In the genomic region with DNA sequence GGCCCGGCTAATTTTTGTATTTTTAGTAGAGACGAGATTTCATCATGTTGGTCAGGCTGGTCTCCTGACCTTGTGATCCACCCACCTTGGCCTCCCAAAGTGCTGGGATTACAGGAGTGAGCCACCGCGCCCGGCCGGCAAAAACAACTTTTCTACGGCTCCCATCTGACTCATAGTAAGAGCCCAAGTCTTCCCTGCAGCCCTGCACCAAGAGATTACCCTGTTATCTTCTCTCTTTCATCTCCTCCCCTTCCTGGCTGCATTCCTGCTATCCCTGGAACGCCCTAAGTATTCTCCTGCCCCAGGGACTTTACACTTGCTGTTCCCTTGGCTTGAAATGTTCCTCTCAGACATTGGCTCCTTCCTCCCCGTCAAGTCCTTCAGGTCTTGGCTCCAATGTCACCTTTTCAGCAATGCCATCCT, we compare ENCODE assay signal across 29 cellular contexts. TPM values are rescaled to one million over a fixed set of nuclear protein-coding genes. Genes with fewer than 3 reads are reported as not detected.
DNase-seq lines count a peak whose midpoint lies in the region; ATAC-seq, FAIRE-seq and TF ChIP-seq lines count a peak whose summit lies in the region.
"Had no signal": no experiment of that assay in that cellular context is flagged by ENCODE, and none has a peak within 500 bp of the region (broad histone marks: within the 10 kb centered on the region; RNA-seq: fewer than 3 reads in every experiment).

No MANE protein-coding gene starts in this region.

- H3K4me2 ChIP-seq in mammary epithelial cell (ENCODE audit: insufficient read depth, low read depth, low read length) (no peak overlapping the region), keratinocyte (ENCODE audit: control insufficient read depth, extremely low read depth, insufficient read depth, low read depth, low read length) (no peak overlapping the region)
- H3K4me2 ChIP-seq: GM23338 had no signal

- H3K9me3 ChIP-seq in mammary epithelial cell (replicated peaks; ENCODE audit: insufficient read depth, low read length) (no peaks in the 10 kb centered on the region), keratinocyte (ENCODE audit: control insufficient read depth, low read depth, low read length) (no peaks in the 10 kb centered on the region), spleen (no peaks in the 10 kb centered on the region)
- H3K9me3 ChIP-seq: suprapubic skin had no signal

- CTCF ChIA-PET in MCF 10A (lab: Yijun Ruan, JAX): interaction anchor here (0.6 to 3.5 kb wide), 3 partner anchors 86 to 101 kb away, joined by 3 to 25 read pairs (median 6); no protein-coding TSS in a partner anchor
- CTCF ChIA-PET in mammary epithelial cell (lab: Charles Lee; ENCODE audit: low non-redundant PET): no interaction called here

- H3K27ac ChIP-seq in mammary epithelial cell (ENCODE audit: insufficient read depth, low read depth, low read length) (no peak overlapping the region), keratinocyte (ENCODE audit: control insufficient read depth, insufficient read depth, low read length) (no peak overlapping the region), spleen (no peak overlapping the region)
- H3K27ac ChIP-seq: suprapubic skin had no signal

- no peaks in the 10 kb centered on the region for H3K9me3 Mint-ChIP-seq in MCF 10A (ENCODE audit: unreplicated experiment)
- H3K9me3 Mint-ChIP-seq: activated B cell treated with CpG ODN at 0.5 μM for 24 hours; activated T-helper 17 cell treated with anti-CD3 and anti-CD28 coated beads, Interleukin-2, amount 50 U/mL, for 72 hours; CD8-positive, alpha-beta T cell; GM23338; memory B cell; naive thymus-derived CD4-positive, alpha-beta T cell; stimulated activated naive B cell treated with anti-CD40 and anti-IgM and Interleukin-4, amounts not matched to agents 10 μg/mL and 1 μg/mL and 100 μg/mL, for 72 hours had no signal

- H4K20me1 ChIP-seq in mammary epithelial cell (ENCODE audit: insufficient read depth, low read length): no peaks in the 10 kb centered on the region
- H4K20me1 ChIP-seq in keratinocyte (ENCODE audit: control insufficient read depth, extremely low read depth, insufficient read depth, low read length): peaks cover 5% of the 10 kb centered on the region

- H3K9me1 ChIP-seq in keratinocyte (ENCODE audit: control insufficient read depth, extremely low read depth, insufficient read depth, low read length): no peaks in the 10 kb centered on the region

- TF ChIP-seq CTCF in MCF 10A (IDR thresholded peaks at IDR 0.05; ENCODE audit: unreplicated experiment) (no peak), mammary epithelial cell (conservative IDR thresholded peaks at IDR 0.05 in 1 of 2, IDR thresholded peaks at IDR 0.05 in 1 of 2; ENCODE audit: extremely low read depth in 1 of 2, insufficient read depth in 1 of 2, low read depth in 1 of 2, low read length in 2 of 2) (no peak), cardiac fibroblast (IDR thresholded peaks at IDR 0.05; ENCODE audit: low read depth, low read length) (no peak), keratinocyte (optimal IDR thresholded peaks at IDR 0.05 in 1 of 3, IDR thresholded peaks at IDR 0.05 in 1 of 3, conservative IDR thresholded peaks at IDR 0.05 in 1 of 3; ENCODE audit: extremely low read depth in 1 of 3, insufficient read depth in 2 of 3, low read length in 3 of 3) (no peak), spleen (IDR thresholded peaks at IDR 0.05 in 8 of 11, conservative IDR thresholded peaks at IDR 0.05 in 3 of 11) (no peak)

- H3K4me3 Mint-ChIP-seq in MCF 10A (ENCODE audit: unreplicated experiment): no peak overlapping the region
- H3K4me3 Mint-ChIP-seq: activated B cell treated with CpG ODN at 0.5 μM for 24 hours; activated T-helper 17 cell treated with anti-CD3 and anti-CD28 coated beads, Interleukin-2, amount 50 U/mL, for 72 hours; CD8-positive, alpha-beta T cell; GM23338; memory B cell; naive thymus-derived CD4-positive, alpha-beta T cell; stimulated activated naive B cell treated with anti-CD40 and anti-IgM and Interleukin-4, amounts not matched to agents 10 μg/mL and 1 μg/mL and 100 μg/mL, for 72 hours had no signal

- in situ Hi-C loops in mammary epithelial cell (cut with MboI; ENCODE audit: low sequenced_read_pairs in 2 of 2): loop anchor here in 1 of 2 donors (5.0 kb wide), 2 partner anchors 57 to 92 kb away; partner anchors contain the start of gene SLC1A5

- H3K9ac ChIP-seq in mammary epithelial cell (ENCODE audit: insufficient read depth, low read length) (no peak overlapping the region), keratinocyte (ENCODE audit: control insufficient read depth, extremely low read depth, insufficient read depth, low read length) (no peak overlapping the region)

- no peak for DNase-seq in MCF 10A (ENCODE audit: unreplicated experiment)
- DNase-seq in mammary epithelial cell: no peak
- DNase-seq in cardiac fibroblast (ENCODE audit: low read depth in 2 of 2): peak; percentile 65 to 68
- DNase-seq in keratinocyte (ENCODE audit: low read depth, low spot score): no peak
- peak; percentile 17 for DNase-seq in spleen
- no peak for DNase-seq in activated gamma-delta T cell (lab: John Stamatoyannopoulos, UW)
- DNase-seq in NCI-H1436 treated with DMSO at 0.1 percent for 48 hours (lab: John Stamatoyannopoulos, UW): no peak
- DNase-seq: activated B cell treated with CpG ODN at 0.5 μM for 24 hours; activated CD4-positive, alpha-beta T cell treated with anti-CD3 and anti-CD28 coated beads, Interleukin-2, amount 50 U/mL, for 4 hours; AML-193; CD8-positive, alpha-beta T cell; effector CD8-positive, alpha-beta T cell; naive thymus-derived CD4-positive, alpha-beta T cell; NCI-H1105; NCI-H2081; NCI-H446 treated with DMSO at 0.1 percent for 48 hours; retina; stimulated activated CD4-positive, alpha-beta T cell treated with anti-CD3 and anti-CD28 coated beads, Interleukin-4, amount 100 ng/mL, for 24 hours; stimulated activated naive B cell treated with anti-CD40 and anti-IgM and Interleukin-4, amounts not matched to agents 10 μg/mL and 1 μg/mL and 100 μg/mL, for 72 hours had no signal

- peak; percentile 86 for FAIRE-seq in keratinocyte (lab: Jason Lieb, UNC)
- FAIRE-seq: A204.1, colon, urothelium cell line had no signal

- BruUV-seq in MCF 10A (replicated peaks; lab: Mats Ljungman, UMichigan) (no TSS peak), mammary epithelial cell (replicated peaks; lab: Mats Ljungman, UMichigan) (no TSS peak)

- H3K4me1 ChIP-seq in mammary epithelial cell (ENCODE audit: insufficient read depth, low read length) (peaks cover 10% of the 10 kb centered on the region), keratinocyte (ENCODE audit: control insufficient read depth, extremely low read depth, insufficient read depth, low read length) (peaks cover 25% of the 10 kb centered on the region), spleen (peaks cover 18 to 75% (median 49%) of the 10 kb centered on the region in 6 donors)

- H3K36me3 ChIP-seq in mammary epithelial cell (ENCODE audit: insufficient read depth, low read length): peaks cover 18% of the 10 kb centered on the region
- peaks cover 13 to 33% of the 10 kb centered on the region in 2 experiments for H3K36me3 ChIP-seq in keratinocyte (ENCODE audit: control insufficient read depth in 2 of 2, extremely low read depth in 1 of 2, insufficient read depth in 2 of 2, low read length in 2 of 2)
- peaks cover 0 to 82% (median 45%) of the 10 kb centered on the region in 6 donors for H3K36me3 ChIP-seq in spleen

- H3K27me3 ChIP-seq in mammary epithelial cell (ENCODE audit: insufficient read depth, low read length) (no peaks in the 10 kb centered on the region), keratinocyte (ENCODE audit: control insufficient read depth, extremely low read depth, insufficient read depth, low read length) (no peaks in the 10 kb centered on the region), spleen (replicated peaks in 1 of 7) (no peaks in the 10 kb centered on the region)
- H3K27me3 ChIP-seq: suprapubic skin had no signal

- TF ChIP-seq POLR2A in spleen (IDR thresholded peaks at IDR 0.05): no peak

- no peak for ATAC-seq in HG02970 (IDR thresholded peaks at IDR 0.05; ENCODE audit: low FRiP score, unreplicated experiment)
- ATAC-seq: activated T-helper 17 cell treated with anti-CD3 and anti-CD28 coated beads, Interleukin-2, amount 50 U/mL, for 72 hours; CD8-positive, alpha-beta T cell; esophagus mucosa; GM23338; naive thymus-derived CD4-positive, alpha-beta T cell; SK-N-SH treated with all-trans-retinoic acid at 6 μM for 48 hours; stimulated activated naive B cell treated with anti-CD40 and anti-IgM and Interleukin-4, amounts not matched to agents 10 μg/mL and 1 μg/mL and 100 μg/mL, for 72 hours had no signal

- peaks cover 20% of the 10 kb centered on the region for H3K4me1 Mint-ChIP-seq in MCF 10A (ENCODE audit: insufficient read depth, unreplicated experiment)
- H3K4me1 Mint-ChIP-seq: activated T-helper 17 cell treated with anti-CD3 and anti-CD28 coated beads, Interleukin-2, amount 50 U/mL, for 72 hours had no signal

- H3K27ac Mint-ChIP-seq in MCF 10A (ENCODE audit: low read depth, unreplicated experiment): peak overlapping the region; percentile 96
- H3K27ac Mint-ChIP-seq: activated B cell treated with CpG ODN at 0.5 μM for 24 hours; activated T-helper 17 cell treated with anti-CD3 and anti-CD28 coated beads, Interleukin-2, amount 50 U/mL, for 72 hours; CD8-positive, alpha-beta T cell; GM23338; memory B cell; naive thymus-derived CD4-positive, alpha-beta T cell; stimulated activated naive B cell treated with anti-CD40 and anti-IgM and Interleukin-4, amounts not matched to agents 10 μg/mL and 1 μg/mL and 100 μg/mL, for 72 hours had no signal

- no peak overlapping the region for H2AFZ ChIP-seq in mammary epithelial cell (ENCODE audit: low read depth, low read length)
- H2AFZ ChIP-seq in keratinocyte (ENCODE audit: control insufficient read depth, low read length): no peak overlapping the region
- H2AFZ ChIP-seq: GM23338 had no signal

- intact Hi-C loops in MCF 10A (cut with micrococcal nuclease): no loop called here
- intact Hi-C loops in mammary epithelial cell (cut with micrococcal nuclease): no loop called here
- intact Hi-C loops in spleen (cut with DNase I; ENCODE audit: low total_unique reads): no loop called here

- H3K27me3 Mint-ChIP-seq in MCF 10A (ENCODE audit: insufficient read depth, unreplicated experiment): no peaks in the 10 kb centered on the region
- H3K27me3 Mint-ChIP-seq: activated B cell treated with CpG ODN at 0.5 μM for 24 hours; activated T-helper 17 cell treated with anti-CD3 and anti-CD28 coated beads, Interleukin-2, amount 50 U/mL, for 72 hours; memory B cell; naive thymus-derived CD4-positive, alpha-beta T cell; stimulated activated naive B cell treated with anti-CD40 and anti-IgM and Interleukin-4, amounts not matched to agents 10 μg/mL and 1 μg/mL and 100 μg/mL, for 72 hours had no signal

- H3K4me3 ChIP-seq in mammary epithelial cell (replicated peaks in 1 of 3; ENCODE audit: insufficient read depth in 1 of 3, low read depth in 2 of 3, low read length in 3 of 3) (no peak overlapping the region), cardiac fibroblast (replicated peaks in 1 of 2; ENCODE audit: low read depth in 2 of 2, low read length in 2 of 2) (no peak overlapping the region), keratinocyte (ENCODE audit: control insufficient read depth in 2 of 3, extremely low read depth in 1 of 3, insufficient read depth in 2 of 3, low read depth in 1 of 3, low read length in 3 of 3) (no peak overlapping the region), spleen (no peak overlapping the region)
- H3K4me3 ChIP-seq: GM23338, suprapubic skin had no signal

- POLR2A ChIA-PET in MCF 10A (lab: Yijun Ruan, JAX): interaction anchor here (0.6 to 5.9 kb wide), 2 partner anchors 57 to 184 kb away, joined by 3 to 42 read pairs; partner anchors contain the start of gene SLC1A5

- dilution Hi-C loops in mammary epithelial cell (cut with HindIII; ENCODE audit: low sequenced_read_pairs) (no loop called here), keratinocyte (cut with MboI; ENCODE audit: extremely low pct_ligation_motif_present, low sequenced_read_pairs) (no loop called here)

- WGBS in mammary epithelial cell (ENCODE audit: low coverage, missing lambda C conversion rate): 80% methylated on average over 6 of the region's 9 CpGs
- WGBS in spleen, 5 donors: 79 to 94% (median 90%) methylated on average over 9 of the region's 9 CpGs

- H3K79me2 ChIP-seq in mammary epithelial cell (ENCODE audit: insufficient read depth, low read length) (peaks cover 60% of the 10 kb centered on the region), keratinocyte (ENCODE audit: control insufficient read depth, insufficient read depth, low read length) (peaks cover 38% of the 10 kb centered on the region)

- H3K36me3 Mint-ChIP-seq in MCF 10A (ENCODE audit: insufficient read depth, unreplicated experiment): peaks cover 65% of the 10 kb centered on the region

RNA-seq across cellular contexts. Expression of gene AP2S1, which starts 6.6 kb away (rescaled TPM):
- total RNA-seq in MCF 10A (2022) (237 and 252 TPM in 2 replicates), mammary epithelial cell (100 to 1,000 TPM in 1 of 2 donors, 10 to 100 TPM in 1; 67.5 to 257 TPM), spleen (100 to 1,000 TPM in 4 of 7 donors, 10 to 100 TPM in 3; 58.0 to 144 (median 116) TPM)
- polyA plus RNA-seq in mammary epithelial cell (295 TPM), keratinocyte (183 to 218 TPM (median 192 TPM) in 3 replicates), spleen (100 to 1,000 TPM in 2 of 3 donors, 10 to 100 TPM in 1; 69.3 to 145 (median 104) TPM)
- polyA minus RNA-seq in mammary epithelial cell (220 TPM), keratinocyte (77.5 to 115 TPM (median 95.2 TPM) in 3 replicates)
- 55.4 TPM for polyA plus RNA-seq in keratinocyte (2011; ENCODE audit: low read depth)
- 153 and 244 TPM in 2 replicates for polyA plus RNA-seq in keratinocyte (2011; cell fraction: cytosol; rRNA removed)
- 61.8 and 80.5 TPM in 2 replicates for polyA plus RNA-seq in keratinocyte (2011; cell fraction: nucleus; rRNA removed)
- polyA plus RNA-seq in keratinocyte (2012; ENCODE audit: low replicate concordance): 182 and 267 TPM in 2 replicates
- polyA minus RNA-seq in keratinocyte (2011; cell fraction: cytosol; rRNA and poly(A)+ RNA removed): 177 TPM
- polyA minus RNA-seq in keratinocyte (2011; cell fraction: nucleus; rRNA and poly(A)+ RNA removed): 21.6 and 26.3 TPM in 2 replicates

RNA-seq across cellular contexts. Expression of gene ARHGAP35, which starts 16.7 kb away (rescaled TPM):
- total RNA-seq in MCF 10A (2022) (46.9 and 52.1 TPM in 2 replicates), mammary epithelial cell (10 to 100 TPM; 45.7 to 45.8 TPM), spleen (10 to 100 TPM; 26.0 to 49.4 (median 42.9) TPM)
- polyA plus RNA-seq in mammary epithelial cell (18.1 TPM), keratinocyte (14.3 to 21.7 TPM (median 19.5 TPM) in 3 replicates), spleen (10 to 100 TPM in 1 of 3 donors, 1 to 10 TPM in 2; 2.3 to 10.8 (median 3.0) TPM)
- polyA minus RNA-seq in mammary epithelial cell (75.1 TPM), keratinocyte (35.4 to 53.2 TPM (median 45.6 TPM) in 3 replicates)
- polyA plus RNA-seq in keratinocyte (2011; ENCODE audit: low read depth): 10.5 TPM
- 15.7 and 18.8 TPM in 2 replicates for polyA plus RNA-seq in keratinocyte (2011; cell fraction: cytosol; rRNA removed)
- 39.3 and 40.4 TPM in 2 replicates for polyA plus RNA-seq in keratinocyte (2011; cell fraction: nucleus; rRNA removed)
- polyA plus RNA-seq in keratinocyte (2012; ENCODE audit: low replicate concordance): 14.8 and 26.2 TPM in 2 replicates
- polyA minus RNA-seq in keratinocyte (2011; cell fraction: cytosol; rRNA and poly(A)+ RNA removed): 20.0 TPM
- polyA minus RNA-seq in keratinocyte (2011; cell fraction: nucleus; rRNA and poly(A)+ RNA removed): 33.8 and 54.2 TPM in 2 replicates

RNA-seq across cellular contexts. Expression of gene SLC1A5, which starts 55.7 kb away (rescaled TPM):
- total RNA-seq in MCF 10A (2022) (372 and 417 TPM in 2 replicates), mammary epithelial cell (100 to 1,000 TPM; 328 to 370 TPM), spleen (10 to 100 TPM; 45.1 to 62.8 (median 49.8) TPM)
- polyA plus RNA-seq in mammary epithelial cell (274 TPM), keratinocyte (74.8 to 137 TPM (median 90.4 TPM) in 3 replicates), spleen (10 to 100 TPM; 13.2 to 29.5 (median 23.0) TPM)
- polyA minus RNA-seq in mammary epithelial cell (353 TPM), keratinocyte (111 to 343 TPM (median 153 TPM) in 3 replicates)
- 101 TPM for polyA plus RNA-seq in keratinocyte (2011; ENCODE audit: low read depth)
- 53.8 and 70.9 TPM in 2 replicates for polyA plus RNA-seq in keratinocyte (2011; cell fraction: cytosol; rRNA removed)
- polyA plus RNA-seq in keratinocyte (2011; cell fraction: nucleus; rRNA removed): 182 and 206 TPM in 2 replicates
- polyA plus RNA-seq in keratinocyte (2012; ENCODE audit: low replicate concordance): 158 and 196 TPM in 2 replicates
- 98.0 TPM for polyA minus RNA-seq in keratinocyte (2011; cell fraction: cytosol; rRNA and poly(A)+ RNA removed)
- polyA minus RNA-seq in keratinocyte (2011; cell fraction: nucleus; rRNA and poly(A)+ RNA removed): 134 and 156 TPM in 2 replicates

Comparison
In these comparisons a context has a peak if more than half of its experiments do, and no peak if none do; other contexts are left out.
1. DNase-seq: peak in cardiac fibroblast (2 of 2) and spleen (single experiment); none in MCF 10A (single experiment), mammary epithelial cell (single experiment), keratinocyte (single experiment), activated gamma-delta T cell (single experiment) and NCI-H1436 treated with DMSO at 0.1 percent for 48 hours (single experiment).